In the genomic region with DNA sequence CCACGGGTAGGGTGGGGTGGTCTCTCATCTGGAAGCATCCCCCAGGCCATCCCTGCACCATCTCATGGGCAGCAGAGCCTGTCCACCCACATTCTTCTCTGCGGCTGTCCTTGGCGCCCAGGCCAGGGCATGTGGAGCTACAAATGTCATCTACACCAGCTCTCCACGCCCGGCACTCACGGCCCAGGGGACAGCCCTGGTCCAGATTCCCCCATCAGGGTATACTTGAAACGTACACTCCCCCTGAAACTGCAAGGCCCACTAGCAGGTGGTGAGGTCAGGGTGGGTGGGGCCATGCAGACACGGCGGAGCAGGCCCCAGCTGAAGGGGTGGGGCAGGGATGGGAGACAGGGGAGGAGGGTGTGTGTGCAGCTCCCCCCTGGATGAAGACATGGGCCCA, we compare ENCODE assay signal across 25 cellular contexts. TPM values are rescaled to one million over a fixed set of nuclear protein-coding genes. Genes with fewer than 3 reads are reported as not detected.
DNase-seq lines count a peak whose midpoint lies in the region; ATAC-seq and TF ChIP-seq lines count a peak whose summit lies in the region.
"Had no signal": no experiment of that assay in that cellular context is flagged by ENCODE, and none has a peak within 500 bp of the region (broad histone marks: within the 10 kb centered on the region; RNA-seq: fewer than 3 reads in every experiment).

No MANE protein-coding gene starts in this region.

- no peak for TF ChIP-seq CTCF in Peyer's patch (IDR thresholded peaks at IDR 0.05)

- H3K4me1 ChIP-seq in BLaER1 (peaks cover 64% of the 10 kb centered on the region), Peyer's patch (peaks cover 0 to 21% (median 10%) of the 10 kb centered on the region in 4 donors)

- H3K27me3 ChIP-seq in BLaER1 (peaks cover 96% of the 10 kb centered on the region), Peyer's patch (peaks cover 0 to 22% of the 10 kb centered on the region in 2 donors)
- H3K27me3 ChIP-seq: testis had no signal

- H3K9me3 ChIP-seq in BLaER1 (no peaks in the 10 kb centered on the region), Peyer's patch (no peaks in the 10 kb centered on the region)
- H3K9me3 ChIP-seq: testis had no signal

- DNase-seq in NAMALWA (ENCODE audit: low spot score) = peak; percentile 36
- DNase-seq in globus pallidus (ENCODE audit: low spot score) = peak; percentile 35
- DNase-seq in posterior vena cava (ENCODE audit: low spot score) = peak; percentile 76
- no peak for DNase-seq in Peyer's patch
- no peak for DNase-seq in NCI-H2081 treated with DMSO at 0.1 percent for 48 hours (lab: John Stamatoyannopoulos, UW)
- DNase-seq: ACHN; activated CD4-positive, alpha-beta T cell treated with anti-CD3 and anti-CD28 coated beads for 48 hours; activated naive CD8-positive, alpha-beta T cell treated with anti-CD3 and anti-CD28 coated beads, Interleukin-2, amount 10 ng/mL, durations not matched to agents 7 days and 5 days; CD8-positive, alpha-beta memory T cell; dermis blood vessel endothelial cell; DMS153; IMR-90; midbrain; naive thymus-derived CD8-positive, alpha-beta T cell; NCI-H1436 treated with DMSO at 0.1 percent for 48 hours; SHP77 treated with DMSO at 0.1 percent for 48 hours; small intestine; stimulated activated naive B cell treated with anti-CD40 and anti-IgM and Interleukin-4, amounts not matched to agents 10 μg/mL and 1 μg/mL and 100 μg/mL, for 72 hours; SW 1271; T-helper 9 cell; testis had no signal

- H3K4me3 ChIP-seq in BLaER1 = no peak overlapping the region
- H3K4me3 ChIP-seq in Peyer's patch = no peak overlapping the region
- H3K4me3 ChIP-seq: testis had no signal

- H3K4me2 ChIP-seq in BLaER1 = peak overlapping the region; percentile 37

- intact Hi-C loops in posterior vena cava (cut with DNase I) = no loop called here

- H3K27ac ChIP-seq in BLaER1 = no peak overlapping the region
- H3K27ac ChIP-seq in Peyer's patch = no peak overlapping the region
- H3K27ac ChIP-seq: testis had no signal

- H3K36me3 ChIP-seq in BLaER1 (no peaks in the 10 kb centered on the region), Peyer's patch (no peaks in the 10 kb centered on the region)

- H4K20me1 ChIP-seq in BLaER1 = peaks cover 55% of the 10 kb centered on the region

- ATAC-seq in GM18519 (IDR thresholded peaks at IDR 0.05; ENCODE audit: low FRiP score, unreplicated experiment) = no peak
- ATAC-seq: esophagus mucosa; naive thymus-derived CD8-positive, alpha-beta T cell; stimulated activated naive B cell treated with anti-CD40 and anti-IgM and Interleukin-4, amounts not matched to agents 10 μg/mL and 1 μg/mL and 100 μg/mL, for 72 hours had no signal

- no peak for TF ChIP-seq POLR2A in Peyer's patch (IDR thresholded peaks at IDR 0.05)

- no peak overlapping the region for H3K9ac ChIP-seq in BLaER1

RNA-seq across cellular contexts. Expression of a gene that starts 3.2 kb away (rescaled TPM):
- total RNA-seq in posterior vena cava (under 1 TPM; 0.71 to 0.79 TPM), Peyer's patch (1 to 10 TPM in 2 of 4 donors, under 1 TPM in 1, not detected in 1; 0.27 to 3.3 (median 1.1) TPM)
- total RNA-seq: fibroblast of villous mesenchyme had no signal

RNA-seq across cellular contexts. Expression of a gene that starts 7.6 kb away (rescaled TPM):
- total RNA-seq in posterior vena cava (10 to 100 TPM; 16.4 to 21.8 TPM), Peyer's patch (10 to 100 TPM; 16.3 to 85.4 (median 54.6) TPM)

Comparison
In these comparisons a context has a peak if more than half of its experiments do, and no peak if none do; other contexts are left out.
1. DNase-seq: peak in NAMALWA (single experiment), globus pallidus (single experiment) and posterior vena cava (single experiment); none in Peyer's patch (0 of 3) and NCI-H2081 treated with DMSO at 0.1 percent for 48 hours (single experiment).